In genomic region chr3:123198352-123198751, GRCh38 we compare ENCODE assay signal across 23 cellular contexts.
"Had no signal": no experiment of that assay in that cellular context is flagged by ENCODE, and none has a peak within 500 bp of the region (broad histone marks: within the 10 kb centered on the region; RNA-seq: fewer than 3 reads in every experiment).

No MANE protein-coding gene starts in this region.

- H3K4me1 ChIP-seq: parathyroid adenoma had no signal

- H3K27ac ChIP-seq: left ventricle myocardium inferior, neural progenitor cell, neutrophil, parathyroid adenoma, right atrium auricular region, right lobe of liver, tibial nerve, uterus had no signal

- H3K36me3 ChIP-seq: left ventricle myocardium inferior, neural progenitor cell, neutrophil, right atrium auricular region, right lobe of liver, tibial nerve, uterus had no signal

- H3K4me3 ChIP-seq: left ventricle myocardium inferior, lung, neural progenitor cell, right atrium auricular region, right lobe of liver, smooth muscle cell, tibial nerve, uterus had no signal

- H3K27me3 ChIP-seq: neural progenitor cell, neutrophil, right atrium auricular region, right lobe of liver, tibial nerve, uterus had no signal

- DNase-seq: islet precursor cell; left ventricle myocardium inferior; mesendoderm; naive B cell; natural killer cell; nephron progenitor cell; occipital lobe; right lobe of liver; stimulated activated CD4-positive, alpha-beta T cell treated with anti-CD3 and anti-CD28 coated beads, Interleukin-1b, Interleukin-23, amount 100 ng/mL, for 48 hours; stimulated activated CD4-positive, alpha-beta T cell treated with anti-CD3 and anti-CD28 coated beads, Interleukin-2, amount 100 ng/mL, for 48 hours; stimulated activated CD4-positive, alpha-beta T cell treated with anti-CD3 and anti-CD28 coated beads, Interleukin-4, amount 100 ng/mL, for 4 hours; stimulated activated CD8-positive, alpha-beta memory T cell treated with anti-CD3 and anti-CD28 coated beads, Interleukin-4, amount 100 ng/mL, for 48 hours; stimulated activated naive CD4-positive, alpha-beta T cell treated with Interleukin-2 at 50 U/mL for 16 hours; stimulated activated naive CD8-positive, alpha-beta T cell treated with anti-CD3 and anti-CD28 coated beads, Interleukin-15, amount 100 ng/mL, for 72 hours; substantia nigra; uterus had no signal

- H3K9me3 ChIP-seq: left ventricle myocardium inferior, neutrophil, right atrium auricular region, right lobe of liver, tibial nerve, uterus had no signal
